7 cellular contexts compared by ENCODE assay signal in the genomic region with DNA sequence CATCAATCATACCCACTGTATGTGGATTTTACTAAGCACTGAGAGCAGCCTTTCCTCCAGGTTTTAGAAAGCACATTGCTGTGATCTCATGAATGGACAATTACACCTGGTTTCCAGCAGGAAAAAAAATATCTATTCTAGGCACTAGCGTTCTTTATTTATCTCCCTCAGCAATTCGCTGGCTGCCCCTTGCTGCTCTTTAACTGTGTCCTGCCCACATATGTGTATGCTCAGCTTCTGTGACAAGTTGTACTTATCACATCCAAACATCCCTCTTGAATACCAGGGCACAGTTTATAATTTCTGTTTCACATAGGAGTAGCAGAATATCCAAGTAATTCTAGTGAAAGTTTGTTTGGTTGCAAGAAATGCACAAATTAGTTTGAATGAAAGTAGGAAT.
"Had no signal": no experiment of that assay in that cellular context is flagged by ENCODE, and none has a peak within 500 bp of the region (broad histone marks: within the 10 kb centered on the region; RNA-seq: fewer than 3 reads in every experiment).

No MANE protein-coding gene starts in this region.

- H2AFZ ChIP-seq: GM23338 had no signal

- H3K4me2 ChIP-seq: GM23338 had no signal

- H3K4me3 ChIP-seq: GM23338 had no signal

- ATAC-seq: GM23338 had no signal

- DNase-seq: H9, HCEC 1CT, IMR-90 had no signal

- FAIRE-seq: H1, H54, HTR-8/SVneo had no signal
